Comparison of ENCODE assay signal across 8 cellular contexts in the genomic region with DNA sequence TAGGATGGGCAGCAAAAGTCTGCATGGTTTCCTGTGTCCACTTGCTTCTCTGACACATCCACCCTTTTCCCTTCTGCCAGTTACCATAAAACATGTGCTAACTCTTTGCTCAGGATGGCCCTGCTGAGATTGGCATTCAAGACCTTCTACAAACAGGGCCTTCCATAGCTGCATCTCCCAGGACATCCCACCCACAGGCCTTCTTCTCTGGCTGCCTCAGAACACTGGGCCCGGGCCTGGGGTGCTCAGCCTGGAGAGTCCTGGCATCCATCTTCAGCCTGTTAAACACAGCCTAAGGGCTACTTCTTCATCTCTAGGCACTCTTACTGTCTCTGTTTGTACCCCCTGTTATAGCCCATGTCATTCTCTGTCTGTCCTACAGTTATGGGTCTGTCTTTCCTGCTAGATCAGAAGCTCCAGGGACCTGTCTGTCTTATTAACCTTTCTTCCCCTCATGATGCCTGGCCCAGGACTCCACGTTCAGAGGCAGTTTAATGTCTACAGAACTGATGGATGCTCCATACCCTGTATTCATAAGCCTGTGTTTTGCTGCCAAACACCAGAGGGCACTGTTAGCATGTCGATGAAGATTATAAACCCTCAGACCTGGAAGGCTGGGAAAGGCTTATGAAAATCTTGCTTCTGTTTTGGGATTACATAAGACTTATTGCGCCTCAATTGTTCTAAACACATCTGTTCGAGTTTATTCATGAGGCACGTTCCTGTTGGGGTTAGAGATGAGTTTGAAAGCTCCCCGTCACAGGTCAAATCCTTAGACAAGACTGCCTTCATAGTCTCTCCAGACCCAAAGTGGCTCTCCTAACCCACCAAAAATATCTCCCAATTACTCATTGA. TPM values are rescaled to one million over a fixed set of nuclear protein-coding genes. Genes with fewer than 3 reads are reported as not detected.
DNase-seq lines count a peak whose midpoint lies in the region; FAIRE-seq and TF ChIP-seq lines count a peak whose summit lies in the region.

No MANE protein-coding gene starts in this region.

- 15 to 18% (median 16%) methylated on average over 7 of the region's 7 CpGs for WGBS in small intestine, 3 donors

- peaks cover 0 to 2% (median 0%) of the 10 kb centered on the region in 3 donors for H3K27me3 Mint-ChIP-seq in immature natural killer cell (ENCODE audit: low read depth in 3 of 3)

- TF ChIP-seq CTCF in brain microvascular endothelial cell (IDR thresholded peaks at IDR 0.05; ENCODE audit: low read depth, low read length, missing control alignments) = peak; percentile 86

- H3K4me3 ChIP-seq in HAP-1 (no peak overlapping the region), brain microvascular endothelial cell (ENCODE audit: low read depth, low read length) (no peak overlapping the region), small intestine (ENCODE audit: low read depth in 1 of 2, low read length in 2 of 2) (no peak overlapping the region)

- H3K9me3 ChIP-seq in HAP-1 = no peaks in the 10 kb centered on the region
- H3K9me3 ChIP-seq in small intestine (ENCODE audit: control insufficient read depth, low read depth) = no peaks in the 10 kb centered on the region

- H3K4me1 Mint-ChIP-seq in immature natural killer cell = no peaks in the 10 kb centered on the region

- DNase-seq in Caki2 (ENCODE audit: low read depth) (peak; percentile 31), HAP-1 (ENCODE audit: low spot score in 2 of 2) (peak; percentile 73 to 79), OCI-M1 (lab: John Stamatoyannopoulos, UW) (peak; percentile 76), brain microvascular endothelial cell (peak; percentile 70), immature natural killer cell (peak; percentile 25 to 39 (median 34)), small intestine (peak; percentile 73), NCI-H187 treated with DMSO at 0.1 percent for 48 hours (lab: John Stamatoyannopoulos, UW) (no peak)
- DNase-seq in NK-92 treated with Interleukin-12 subunit alpha and Interleukin-12 subunit beta, amount 100 ng/mL, for 24 hours (lab: John Stamatoyannopoulos, UW) = no peak

- no peaks in the 10 kb centered on the region for H3K36me3 Mint-ChIP-seq in immature natural killer cell

- H3K4me1 ChIP-seq in HAP-1 (peaks cover 5% of the 10 kb centered on the region), small intestine (ENCODE audit: control insufficient read depth in 2 of 2, insufficient read depth in 1 of 2, low read depth in 1 of 2, low read length in 1 of 2) (no peaks in the 10 kb centered on the region)

- H3K9me3 Mint-ChIP-seq in immature natural killer cell = no peaks in the 10 kb centered on the region

- H3K36me3 ChIP-seq in HAP-1 (replicated peaks) (no peaks in the 10 kb centered on the region), brain microvascular endothelial cell (replicated peaks) (no peaks in the 10 kb centered on the region), small intestine (ENCODE audit: control insufficient read depth in 2 of 2, insufficient read depth in 2 of 2, low read length in 2 of 2) (no peaks in the 10 kb centered on the region)

- FAIRE-seq in small intestine (lab: Jason Lieb, UNC) = no peak

- in situ Hi-C loops in Caki2 (cut with HindIII; ENCODE audit: low pct_unique_long_range_greater_than_20kb, low sequenced_read_pairs) = no loop called here
- in situ Hi-C loops in HAP-1 (cut with MboI; ENCODE audit: low sequenced_read_pairs) = no loop called here
- in situ Hi-C loops in brain microvascular endothelial cell (cut with HindIII; ENCODE audit: low pct_ligation_motif_present, low sequenced_read_pairs) = no loop called here

- no peak overlapping the region for H3K27ac ChIP-seq in brain microvascular endothelial cell
- no peak overlapping the region for H3K27ac ChIP-seq in small intestine (ENCODE audit: low read depth in 1 of 2, low read length in 1 of 2)

- no peak overlapping the region for H3K27ac Mint-ChIP-seq in immature natural killer cell

- H3K27me3 ChIP-seq in HAP-1 (ENCODE audit: low read depth) (no peaks in the 10 kb centered on the region), brain microvascular endothelial cell (replicated peaks) (no peaks in the 10 kb centered on the region), small intestine (ENCODE audit: control insufficient read depth in 2 of 2, insufficient read depth in 2 of 2, low read length in 2 of 2) (no peaks in the 10 kb centered on the region)

- H3K4me3 Mint-ChIP-seq in immature natural killer cell = no peak overlapping the region

RNA-seq across cellular contexts. Expression of a gene that starts 16.5 kb away (rescaled TPM):
- total RNA-seq in Caki2 (2014; rRNA removed; shearing (Covaris generic); ENCODE audit: low replicate concordance) = 0.17 TPM in 1 of 2 replicates, not detected in the other
- polyA plus RNA-seq in immature natural killer cell = not detected
- 10 to 100 TPM in 1 of 3 donors, 1 to 10 TPM in 1, under 1 TPM in 1; 0.67 to 30.4 (median 2.2) TPM for polyA plus RNA-seq in small intestine

RNA-seq across cellular contexts. Expression of a gene that starts 17.9 kb away (rescaled TPM):
- 10.2 and 89.8 TPM in 2 replicates for total RNA-seq in Caki2 (2014; rRNA removed; shearing (Covaris generic); ENCODE audit: low replicate concordance)
- polyA plus RNA-seq in immature natural killer cell (1 to 10 TPM; 4.2 to 9.4 (median 6.8) TPM), small intestine (10 to 100 TPM in 1 of 3 donors, 1 to 10 TPM in 2; 6.8 to 11.6 (median 8.9) TPM)

RNA-seq across cellular contexts. Expression of a gene that starts 18.6 kb away (rescaled TPM):
- total RNA-seq in Caki2 (2014; rRNA removed; shearing (Covaris generic); ENCODE audit: low replicate concordance) = 87.8 and 139 TPM in 2 replicates
- polyA plus RNA-seq in immature natural killer cell (10 to 100 TPM in 2 of 3 donors, 1 to 10 TPM in 1; 6.4 to 30.9 (median 13.4) TPM), small intestine (10 to 100 TPM; 54.8 to 59.4 (median 59.2) TPM)

RNA-seq across cellular contexts. Expression of a gene that starts 25.5 kb away (rescaled TPM):
- total RNA-seq in Caki2 (2014; rRNA removed; shearing (Covaris generic); ENCODE audit: low replicate concordance) = 1.1 and 2.7 TPM in 2 replicates
- polyA plus RNA-seq in immature natural killer cell (not detected), small intestine (100 to 1,000 TPM in 1 of 3 donors, 1 to 10 TPM in 1, under 1 TPM in 1; 0.79 to 110 (median 9.6) TPM)

RNA-seq across cellular contexts. Expression of a gene that starts 27.0 kb away (rescaled TPM):
- total RNA-seq in Caki2 (2014; rRNA removed; shearing (Covaris generic); ENCODE audit: low replicate concordance) = 11.9 and 36.3 TPM in 2 replicates
- polyA plus RNA-seq in immature natural killer cell = 10 to 100 TPM; 11.3 to 25.9 (median 12.3) TPM
- polyA plus RNA-seq in small intestine = 10 to 100 TPM; 25.9 to 29.1 (median 26.6) TPM

Comparison
In these comparisons a context has a peak if more than half of its experiments do, and no peak if none do; other contexts are left out.
1. DNase-seq: peak in Caki2 (single experiment), HAP-1 (2 of 2), OCI-M1 (single experiment), brain microvascular endothelial cell (single experiment), immature natural killer cell (3 of 3) and small intestine (single experiment); none in NCI-H187 treated with DMSO at 0.1 percent for 48 hours (single experiment) and NK-92 treated with Interleukin-12 subunit alpha and Interleukin-12 subunit beta, amount 100 ng/mL, for 24 hours (single experiment).